Comparison of ENCODE assay signal across 8 cellular contexts in genomic region chr12:12713932-12714275, GRCh38. TPM values are rescaled to one million over a fixed set of nuclear protein-coding genes. Genes with fewer than 3 reads are reported as not detected.
DNase-seq lines count a peak whose midpoint lies in the region; ATAC-seq and TF ChIP-seq lines count a peak whose summit lies in the region.

No MANE protein-coding gene starts in this region.

- intact Hi-C loops in left ventricle myocardium inferior (cut with micrococcal nuclease) (loop anchor here (10.0 kb wide), 1 partner anchor 149 kb away; the partner anchor contains the start of gene DUSP16), Right ventricle myocardium inferior (cut with DNase I) (no loop called here), body of pancreas (cut with DNase I) (no loop called here), aorta (cut with DNase I) (no loop called here)

- peaks cover 54% of the 10 kb centered on the region for H3K4me1 ChIP-seq in left ventricle myocardium inferior
- H3K4me1 ChIP-seq in body of pancreas: peaks cover 34% of the 10 kb centered on the region
- H3K4me1 ChIP-seq in aorta (ENCODE audit: control insufficient read depth in 1 of 2, insufficient read depth in 2 of 2, low read length in 2 of 2): peaks cover 0 to 4% of the 10 kb centered on the region in 2 donors

- H3K36me3 ChIP-seq in left ventricle myocardium inferior: peaks cover 3% of the 10 kb centered on the region
- no peaks in the 10 kb centered on the region for H3K36me3 ChIP-seq in body of pancreas (replicated peaks in 1 of 2; ENCODE audit: insufficient read depth in 1 of 2, low read depth in 2 of 2)
- H3K36me3 ChIP-seq in aorta (ENCODE audit: control insufficient read depth in 1 of 2, insufficient read depth in 2 of 2, low read length in 1 of 2): no peaks in the 10 kb centered on the region

- H3K27me3 ChIP-seq in left ventricle myocardium inferior (ENCODE audit: low read depth): no peaks in the 10 kb centered on the region
- no peaks in the 10 kb centered on the region for H3K27me3 ChIP-seq in body of pancreas
- H3K27me3 ChIP-seq in aorta (ENCODE audit: control insufficient read depth in 1 of 2, insufficient read depth in 2 of 2, low read length in 1 of 2): no peaks in the 10 kb centered on the region

- WGBS in body of pancreas, 2 donors: 11 to 15% methylated on average over 2 of the region's 2 CpGs
- 15 to 24% methylated on average over 2 of the region's 2 CpGs for WGBS in aorta, 2 donors

- peak overlapping the region; percentile 76 for H3K4me3 ChIP-seq in left ventricle myocardium inferior
- H3K4me3 ChIP-seq in body of pancreas: no peak overlapping the region
- no peak overlapping the region for H3K4me3 ChIP-seq in aorta (ENCODE audit: low read length in 2 of 2)

- H3K9me3 ChIP-seq in left ventricle myocardium inferior (replicated peaks) (no peaks in the 10 kb centered on the region), body of pancreas (no peaks in the 10 kb centered on the region), aorta (ENCODE audit: control insufficient read depth, low read length) (no peaks in the 10 kb centered on the region)

- peaks cover 9 to 18% of the 10 kb centered on the region in 2 donors for H3K36me3 Mint-ChIP-seq in naive B cell

- H3K27ac ChIP-seq in left ventricle myocardium inferior (replicated peaks): peak overlapping the region; percentile 97
- peak overlapping the region; percentile 54 to 100 (median 99) for H3K27ac ChIP-seq in body of pancreas
- peak overlapping the region; percentile 50 to 89 for H3K27ac ChIP-seq in aorta (ENCODE audit: low read depth in 1 of 2, low read length in 2 of 2)

- H3K27ac Mint-ChIP-seq in naive B cell: peak overlapping the region; percentile 95 to 98 (median 98)

- ATAC-seq in Right ventricle myocardium inferior (no peak), body of pancreas (no peak), naive B cell (ENCODE audit: low read depth in 2 of 2) (no peak), aorta (ENCODE audit: low FRiP score) (no peak), GM21786 (IDR thresholded peaks at IDR 0.05; ENCODE audit: unreplicated experiment) (no peak), HG02588 (IDR thresholded peaks at IDR 0.05; ENCODE audit: unreplicated experiment) (no peak)

- no peaks in the 10 kb centered on the region for H3K9me3 Mint-ChIP-seq in naive B cell

- no peaks in the 10 kb centered on the region for H3K27me3 Mint-ChIP-seq in naive B cell

- peak overlapping the region; percentile 83 to 99 (median 94) for H3K4me3 Mint-ChIP-seq in naive B cell

- DNase-seq in left ventricle myocardium inferior (no peak), Right ventricle myocardium inferior (ENCODE audit: missing footprints) (no peak), body of pancreas (no peak), naive B cell (no peak), aorta (no peak), AG08395 (ENCODE audit: low spot score) (no peak)

- no peak for TF ChIP-seq POLR2A in body of pancreas (IDR thresholded peaks at IDR 0.05)

- no peak for TF ChIP-seq CTCF in left ventricle myocardium inferior (IDR thresholded peaks at IDR 0.05; ENCODE audit: borderline replicate concordance)
- TF ChIP-seq CTCF in body of pancreas (IDR thresholded peaks at IDR 0.05): no peak

- H3K4me1 Mint-ChIP-seq in naive B cell: peaks cover 44 to 57% (median 50%) of the 10 kb centered on the region in 3 donors

RNA-seq across cellular contexts. Expression of gene CDKN1B, which starts 3.3 kb away (rescaled TPM):
- total RNA-seq in left ventricle myocardium inferior (36.3 TPM), Right ventricle myocardium inferior (38.0 TPM), body of pancreas (10 to 100 TPM; 11.9 to 28.3 TPM), aorta (10 to 100 TPM; 40.3 to 56.0 TPM)
- polyA plus RNA-seq in naive B cell (ENCODE audit: low read depth in 6 of 6) (10 to 100 TPM in 4 of 6 donors, 1 to 10 TPM in 2; 4.7 to 26.8 (median 14.5) TPM), aorta (10 to 100 TPM; 47.6 to 64.3 TPM)

RNA-seq across cellular contexts. Expression of gene GPR19, which starts 17.9 kb away (rescaled TPM):
- total RNA-seq in left ventricle myocardium inferior (not detected), Right ventricle myocardium inferior (not detected), body of pancreas (not detected), aorta (under 1 TPM in 1 of 2 donors, not detected in 1; 0.36 TPM)
- polyA plus RNA-seq in naive B cell (ENCODE audit: low read depth in 6 of 6) (under 1 TPM in 3 of 6 donors, not detected in 3; 0.16 to 0.52 (median 0.30) TPM), aorta (under 1 TPM in 1 of 2 donors, not detected in 1; 0.18 TPM)
